24 cellular contexts compared by ENCODE assay signal in the genomic region with DNA sequence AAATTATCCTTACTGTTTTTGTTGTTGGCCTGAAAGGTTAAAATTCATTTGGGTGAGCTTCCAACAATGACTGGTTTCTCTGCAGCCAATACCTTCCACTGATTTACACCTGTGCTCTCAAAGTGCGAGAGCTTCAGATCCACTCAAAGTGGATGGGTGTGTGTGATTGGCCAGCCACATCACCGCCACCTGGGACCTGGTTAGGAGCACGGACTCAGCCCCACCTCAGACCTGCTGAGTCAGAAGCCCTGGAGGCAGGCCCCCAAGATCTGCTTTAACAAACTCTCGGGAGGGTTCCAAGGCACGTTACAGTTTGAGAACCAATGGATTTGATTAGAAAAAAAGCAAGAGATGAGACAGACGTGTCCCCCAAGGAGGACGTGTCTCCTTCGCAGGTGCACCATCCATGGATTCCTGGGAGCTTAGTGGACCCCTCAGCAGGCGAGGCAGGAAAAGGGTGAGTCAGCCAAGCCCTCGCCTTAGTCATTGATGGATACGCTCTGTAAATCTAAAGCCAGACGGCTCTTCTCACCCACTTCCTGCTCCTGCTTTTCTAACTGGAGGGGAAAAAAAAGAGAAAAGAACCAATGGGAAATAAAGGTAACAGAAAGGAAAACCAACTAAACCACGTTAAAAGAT. TPM values are rescaled to one million over a fixed set of nuclear protein-coding genes. Genes with fewer than 3 reads are reported as not detected.
DNase-seq lines count a peak whose midpoint lies in the region; ATAC-seq and TF ChIP-seq lines count a peak whose summit lies in the region.
"Had no signal": no experiment of that assay in that cellular context is flagged by ENCODE, and none has a peak within 500 bp of the region (broad histone marks: within the 10 kb centered on the region; RNA-seq: fewer than 3 reads in every experiment).

No MANE protein-coding gene starts in this region.

- peaks cover 5% of the 10 kb centered on the region for H3K9me3 Mint-ChIP-seq in chondrocyte (ENCODE audit: low read depth)
- H3K9me3 Mint-ChIP-seq in CD8-positive, alpha-beta T cell, result no peaks in the 10 kb centered on the region

- no peaks in the 10 kb centered on the region for H4K20me1 ChIP-seq in BLaER1 treated with 17β-estradiol and CSF1 and Interleukin-3, amounts not matched to agents 10 nM and 100 nM

- H3K4me1 Mint-ChIP-seq in chondrocyte (ENCODE audit: low read depth), result peaks cover 10% of the 10 kb centered on the region
- H3K4me1 Mint-ChIP-seq in CD8-positive, alpha-beta T cell (ENCODE audit: low read depth), result no peaks in the 10 kb centered on the region
- H3K4me1 Mint-ChIP-seq: activated CD4-positive, alpha-beta T cell treated with anti-CD3 and anti-CD28 coated beads for 36 hours; central memory CD8-positive, alpha-beta T cell had no signal

- no peaks in the 10 kb centered on the region for H3K27me3 Mint-ChIP-seq in chondrocyte (ENCODE audit: low read depth)
- H3K27me3 Mint-ChIP-seq in CD8-positive, alpha-beta T cell (ENCODE audit: low read depth), result peaks cover 3% of the 10 kb centered on the region
- H3K27me3 Mint-ChIP-seq: central memory CD8-positive, alpha-beta T cell; effector memory CD8-positive, alpha-beta T cell had no signal

- peak overlapping the region; percentile 64 for H3K27ac Mint-ChIP-seq in chondrocyte (ENCODE audit: unreplicated experiment)
- no peak overlapping the region for H3K27ac Mint-ChIP-seq in CD8-positive, alpha-beta T cell
- H3K27ac Mint-ChIP-seq: activated CD4-positive, alpha-beta T cell treated with anti-CD3 and anti-CD28 coated beads for 36 hours; CD4-positive, alpha-beta T cell; effector memory CD8-positive, alpha-beta T cell had no signal

- H3K4me3 ChIP-seq in BLaER1 treated with 17β-estradiol and CSF1 and Interleukin-3, amounts not matched to agents 10 nM and 100 nM, result no peak overlapping the region
- H3K4me3 ChIP-seq in CD8-positive, alpha-beta T cell (ENCODE audit: low read depth, low read length), result no peak overlapping the region
- H3K4me3 ChIP-seq: left ventricle myocardium inferior, stomach, upper lobe of right lung had no signal

- no peak overlapping the region for H3K27ac ChIP-seq in BLaER1 treated with 17β-estradiol and CSF1 and Interleukin-3, amounts not matched to agents 10 nM and 100 nM
- no peak overlapping the region for H3K27ac ChIP-seq in CD8-positive, alpha-beta T cell (ENCODE audit: low read depth, low read length)
- H3K27ac ChIP-seq: KMS-11, left ventricle myocardium inferior, stomach, upper lobe of right lung had no signal

- TF ChIP-seq CTCF in chondrocyte (IDR thresholded peaks at IDR 0.05), result no peak
- TF ChIP-seq CTCF in CD8-positive, alpha-beta T cell (IDR thresholded peaks at IDR 0.05), result no peak

- intact Hi-C loops in CD8-positive, alpha-beta T cell (cut with DNase I, micrococcal nuclease), result no loop called here

- ATAC-seq in CD8-positive, alpha-beta T cell, result no peak
- no peak for ATAC-seq in HG03378 (IDR thresholded peaks at IDR 0.05; ENCODE audit: unreplicated experiment)
- ATAC-seq: activated CD4-positive, alpha-beta T cell treated with anti-CD3 and anti-CD28 coated beads for 36 hours; effector memory CD8-positive, alpha-beta T cell; HCT116; upper lobe of right lung had no signal

- peaks cover 8 to 14% (median 10%) of the 10 kb centered on the region in 11 experiments; a peak in 18 of 22 replicates for H3K9me3 ChIP-seq in BLaER1 treated with 17β-estradiol and CSF1 and Interleukin-3, amounts not matched to agents 10 nM and 100 nM (replicated peaks in 1 of 11)
- no peaks in the 10 kb centered on the region for H3K9me3 ChIP-seq in CD8-positive, alpha-beta T cell (ENCODE audit: low read length)

- H3K27me3 ChIP-seq in BLaER1 treated with 17β-estradiol and CSF1 and Interleukin-3, amounts not matched to agents 10 nM and 100 nM, result no peaks in the 10 kb centered on the region
- no peaks in the 10 kb centered on the region for H3K27me3 ChIP-seq in CD8-positive, alpha-beta T cell (ENCODE audit: insufficient read depth, low read length)
- H3K27me3 ChIP-seq: upper lobe of right lung had no signal

- H3K36me3 Mint-ChIP-seq in chondrocyte (ENCODE audit: low read depth), result no peaks in the 10 kb centered on the region
- no peaks in the 10 kb centered on the region for H3K36me3 Mint-ChIP-seq in CD8-positive, alpha-beta T cell

- peaks cover 0 to 7% (median 5%) of the 10 kb centered on the region in 10 experiments; a peak in 8 of 20 replicates for H3K4me1 ChIP-seq in BLaER1 treated with 17β-estradiol and CSF1 and Interleukin-3, amounts not matched to agents 10 nM and 100 nM
- no peaks in the 10 kb centered on the region for H3K4me1 ChIP-seq in CD8-positive, alpha-beta T cell (ENCODE audit: insufficient read depth, low read length)
- H3K4me1 ChIP-seq: left ventricle myocardium inferior, stomach, upper lobe of right lung had no signal

- H3K36me3 ChIP-seq in BLaER1 treated with 17β-estradiol and CSF1 and Interleukin-3, amounts not matched to agents 10 nM and 100 nM, result no peaks in the 10 kb centered on the region
- no peaks in the 10 kb centered on the region for H3K36me3 ChIP-seq in CD8-positive, alpha-beta T cell (ENCODE audit: insufficient read depth, low read length)
- H3K36me3 ChIP-seq: left ventricle myocardium inferior, stomach, upper lobe of right lung had no signal

- POLR2A ChIA-PET in CD8-positive, alpha-beta T cell (lab: Charles Lee), result no interaction called here

- DNase-seq in M059J (ENCODE audit: low read depth) (peak; percentile 48), chondrocyte (ENCODE audit: low spot score) (no peak), kidney tubule cell (ENCODE audit: low spot score) (peak; percentile 96), dermis blood vessel endothelial cell (no peak), amniotic stem cell (lab: John Stamatoyannopoulos, UW) (no peak)
- DNase-seq in CD8-positive, alpha-beta T cell, result no peak
- DNase-seq: activated CD4-positive, alpha-beta T cell treated with anti-CD3 and anti-CD28 coated beads for 36 hours; CD4-positive, alpha-beta T cell; DND-41; effector memory CD8-positive, alpha-beta T cell; hypothalamus; left ventricle myocardium inferior; NCI-H1105 treated with DMSO at 0.1 percent for 48 hours; NCI-H524 treated with DMSO at 0.1 percent for 48 hours; stomach; T1000; upper lobe of right lung had no signal

- no peak overlapping the region for H3K9ac ChIP-seq in BLaER1 treated with 17β-estradiol and CSF1 and Interleukin-3, amounts not matched to agents 10 nM and 100 nM
- H3K9ac ChIP-seq: KMS-11 had no signal

- CTCF ChIA-PET in CD8-positive, alpha-beta T cell (lab: Charles Lee), result no interaction called here

- H3K4me2 ChIP-seq in BLaER1 treated with 17β-estradiol and CSF1 and Interleukin-3, amounts not matched to agents 10 nM and 100 nM, result peak overlapping the region in 7 of 11 experiments; percentile 2 to 40 (median 19); a peak in 6 of 22 replicates
- H3K4me2 ChIP-seq: KMS-11 had no signal

- no peak overlapping the region for H3K4me3 Mint-ChIP-seq in chondrocyte (ENCODE audit: unreplicated experiment)
- no peak overlapping the region for H3K4me3 Mint-ChIP-seq in CD8-positive, alpha-beta T cell
- H3K4me3 Mint-ChIP-seq: activated CD4-positive, alpha-beta T cell treated with anti-CD3 and anti-CD28 coated beads for 36 hours; CD4-positive, alpha-beta T cell; central memory CD8-positive, alpha-beta T cell; effector memory CD8-positive, alpha-beta T cell had no signal

RNA-seq across cellular contexts. Expression of gene FZD10, which starts 24.5 kb away (rescaled TPM):
- not detected in 2 replicates for total RNA-seq in M059J (2014; rRNA removed; shearing (Covaris generic))
- total RNA-seq in chondrocyte, result 0.19 to 0.40 TPM (median 0.31 TPM) in 3 replicates
- total RNA-seq in CD8-positive, alpha-beta T cell, result not detected
- total RNA-seq in dermis blood vessel endothelial cell, result 1.0 and 1.7 TPM in 2 replicates
- total RNA-seq: activated CD4-positive, alpha-beta T cell treated with anti-CD3 and anti-CD28 coated beads for 36 hours; CD4-positive, alpha-beta T cell; osteocyte; SK-MEL-5 had no signal

Comparison
In these comparisons a context has a peak if more than half of its experiments do, and no peak if none do; other contexts are left out.
1. DNase-seq: peak in M059J (single experiment) and kidney tubule cell (single experiment); none in chondrocyte (single experiment), CD8-positive, alpha-beta T cell (0 of 7), dermis blood vessel endothelial cell (single experiment) and amniotic stem cell (single experiment).